In genomic region chr20:10672579-10673127, GRCh38 we compare ENCODE assay signal across 8 cellular contexts. TPM values are rescaled to one million over a fixed set of nuclear protein-coding genes. Genes with fewer than 3 reads are reported as not detected.
A peak's percentile ranks its signal among the peaks of the same experiment; 100 is the strongest.
DNase-seq lines count a peak whose midpoint lies in the region; ATAC-seq, FAIRE-seq and TF ChIP-seq lines count a peak whose summit lies in the region.

No MANE protein-coding gene starts in this region.

- ATAC-seq in right cardiac atrium (peak; percentile 2 to 6), GM18505 (IDR thresholded peaks at IDR 0.05; ENCODE audit: unreplicated experiment) (no peak)

- H3K4me1 ChIP-seq in ascending aorta (peaks cover 3 to 22% of the 10 kb centered on the region in 2 donors), right cardiac atrium (ENCODE audit: control insufficient read depth, insufficient read depth, low read length) (peaks cover 7% of the 10 kb centered on the region)

- no peaks in the 10 kb centered on the region for H3K9me3 ChIP-seq in ascending aorta
- no peaks in the 10 kb centered on the region for H3K9me3 ChIP-seq in right cardiac atrium (ENCODE audit: control insufficient read depth, low read length)

- H3K27ac ChIP-seq in ascending aorta (peak overlapping the region; percentile 100), right cardiac atrium (ENCODE audit: low read length) (peak overlapping the region; percentile 95)

- intact Hi-C loops in ascending aorta (cut with DNase I): loop anchor here (1.0 to 10.0 kb wide), 10 partner anchors 18 to 870 kb away; partner anchors contain the start of gene MKKS
- intact Hi-C loops in right cardiac atrium (cut with DNase I): loop anchor here in 3 of 4 donors (5.0 to 10.0 kb wide), 7 partner anchors 115 to 602 kb away; no protein-coding TSS in a partner anchor

- FAIRE-seq in H54 (lab: Jason Lieb, UNC) (no peak), RCC 7860 (lab: Jason Lieb, UNC) (no peak)

- DNase-seq in Ammon's horn (ENCODE audit: low spot score) (peak; percentile 52), H54 (ENCODE audit: insufficient read length, low spot score) (peak; percentile 61), RCC 7860 (ENCODE audit: low spot score) (peak; percentile 67), ascending aorta (ENCODE audit: low spot score in 2 of 2) (peak in 1 of 2 donors; percentile 81), right cardiac atrium (peak; percentile 63 to 87 (median 82)), retina (peak; percentile 82), NCI-H187 treated with DMSO at 0.1 percent for 48 hours (lab: John Stamatoyannopoulos, UW) (no peak)

- H3K4me3 ChIP-seq in ascending aorta: peak overlapping the region; percentile 86 to 90
- H3K4me3 ChIP-seq in right cardiac atrium (ENCODE audit: low read length): peak overlapping the region; percentile 73

- H3K27me3 ChIP-seq in ascending aorta (no peaks in the 10 kb centered on the region), right cardiac atrium (ENCODE audit: control insufficient read depth, insufficient read depth) (no peaks in the 10 kb centered on the region)

- peak; percentile 42 for TF ChIP-seq POLR2A in H54 (IDR thresholded peaks at IDR 0.05; ENCODE audit: low read depth, low read length)
- TF ChIP-seq POLR2A in GM18505 (IDR thresholded peaks at IDR 0.05; ENCODE audit: borderline replicate concordance, extremely low read depth, insufficient read depth, insufficient read length): no peak

- peaks cover 5 to 15% of the 10 kb centered on the region in 2 donors for H3K36me3 ChIP-seq in ascending aorta

- no peak for TF ChIP-seq CTCF in ascending aorta (IDR thresholded peaks at IDR 0.05)

- whole genome bisulfite sequencing in right cardiac atrium: under 1% methylated on average over 48 of the region's 48 CpGs

RNA-seq across cellular contexts. Expression of gene JAG1, which starts 1.1 kb away (rescaled TPM):
- total RNA-seq in ascending aorta (101 TPM), right cardiac atrium (10 to 100 TPM; 23.2 to 33.6 (median 30.0) TPM)
- polyA plus RNA-seq in right cardiac atrium: 12.2 TPM
